8 cellular contexts compared by ENCODE assay signal in genomic region chr14:87944987-87945604, GRCh38. TPM values are rescaled to one million over a fixed set of nuclear protein-coding genes. Genes with fewer than 3 reads are reported as not detected.
A peak's percentile ranks its signal among the peaks of the same experiment; 100 is the strongest.
DNase-seq lines count a peak whose midpoint lies in the region; ATAC-seq, FAIRE-seq and TF ChIP-seq lines count a peak whose summit lies in the region.

No MANE protein-coding gene starts in this region.

- H3K9me3 ChIP-seq in GM12878 (replicated peaks; ENCODE audit: control insufficient read depth, insufficient read depth, low read length) (no peaks in the 10 kb centered on the region), uterus (no peaks in the 10 kb centered on the region)

- POLR2A ChIA-PET in GM12878 (lab: Charles Lee): no interaction called here

- RAD21 ChIA-PET in GM12878 (lab: Charles Lee; ENCODE audit: unreplicated experiment): interaction anchor here (0.6 to 3.7 kb wide), 23 partner anchors 8 to 435 kb away, joined by 3 to 29 read pairs (median 4); partner anchors contain the start of gene GALC

- intact Hi-C loops in GM12878 (cut with micrococcal nuclease; ENCODE audit: unreplicated experiment): loop anchor here (1.0 to 10.0 kb wide), 7 partner anchors 48 to 547 kb away; partner anchors contain the start of genes GALC and SPATA7
- intact Hi-C loops in uterus (cut with DNase I; ENCODE audit: low total_unique reads): no loop called here

- H3K4me2 ChIP-seq in GM12878 (ENCODE audit: control insufficient read depth, insufficient read depth): no peak overlapping the region

- peaks cover 9% of the 10 kb centered on the region for H3K4me1 ChIP-seq in GM12878 (ENCODE audit: control insufficient read depth, insufficient read depth, low read length)
- no peaks in the 10 kb centered on the region for H3K4me1 ChIP-seq in uterus

- peak; percentile 81 for TF ChIP-seq RAD21 in GM12878 (IDR thresholded peaks at IDR 0.05; ENCODE audit: insufficient read depth, low read depth, low read length)

- H3K4me3 ChIP-seq in GM12878 (no peak overlapping the region), uterus (no peak overlapping the region)

- FAIRE-seq in GM12878 (lab: Jason Lieb, UNC): no peak

- H2AFZ ChIP-seq in GM12878 (ENCODE audit: control insufficient read depth, low read depth, low read length): no peak overlapping the region

- WGBS in GM12878 (ENCODE audit: insufficient coverage, insufficient replicate concordance, low lambda C conversion rate, missing lambda C conversion rate): 28% methylated on average over 4 of the region's 4 CpGs

- TF ChIP-seq EP300 in GM12878 (IDR thresholded peaks at IDR 0.05; ENCODE audit: borderline replicate concordance in 1 of 2, control insufficient read depth in 1 of 2, low read depth in 2 of 2, low read length in 2 of 2): no peak

- ATAC-seq in GM12878: 0 out of 3 replicates have a peak, but pooled peaks have one; percentile 22
- ATAC-seq in HG03432 (IDR thresholded peaks at IDR 0.05; ENCODE audit: unreplicated experiment): no peak
- ATAC-seq in GM21737 (IDR thresholded peaks at IDR 0.05; ENCODE audit: unreplicated experiment): no peak

- DNase-seq in NCI-H524 (lab: John Stamatoyannopoulos, UW): peak; percentile 13 to 64
- DNase-seq in NCI-H524 treated with DMSO at 0.1 percent for 48 hours (lab: John Stamatoyannopoulos, UW): no peak
- peak; percentile 66 for DNase-seq in NCI-H1694 treated with DMSO at 0.1 percent for 48 hours (lab: John Stamatoyannopoulos, UW)
- DNase-seq in GM12878 (ENCODE audit: low read depth, low spot score): no peak
- peak; percentile 8 for DNase-seq in kidney glomerular epithelial cell (lab: John Stamatoyannopoulos, UW)
- DNase-seq in uterus: no peak

- CTCF ChIA-PET in GM12878 (lab: Yijun Ruan, JAX): interaction anchor here (0.6 to 4.5 kb wide), 44 partner anchors 9 to 1270 kb away, joined by 3 to 96 read pairs (median 7); partner anchors contain the start of genes GALC and SPATA7

- no peak overlapping the region for H3K9ac ChIP-seq in GM12878 (ENCODE audit: control insufficient read depth, insufficient read depth, low read length)

- no peaks in the 10 kb centered on the region for H3K79me2 ChIP-seq in GM12878 (ENCODE audit: control insufficient read depth, insufficient read depth, low read length)

- SMC1A ChIA-PET in GM12878 (lab: Charles Lee; ENCODE audit: uncharacterized antibody, unreplicated experiment): interaction anchor here (0.6 to 4.2 kb wide), 38 partner anchors 8 to 882 kb away, joined by 3 to 49 read pairs (median 4); partner anchors contain the start of genes GALC, GPR65 and TTC8

- no peaks in the 10 kb centered on the region for H3K27me3 ChIP-seq in GM12878 (replicated peaks in 1 of 2; ENCODE audit: control insufficient read depth in 2 of 2, insufficient read depth in 2 of 2, low read length in 1 of 2)
- no peaks in the 10 kb centered on the region for H3K27me3 ChIP-seq in uterus

- TF ChIP-seq POLR2A in GM12878 (IDR thresholded peaks at IDR 0.05; ENCODE audit: low read depth, low read length) (no peak), uterus (IDR thresholded peaks at IDR 0.05) (no peak)

- in situ Hi-C loops in GM12878 (cut with MboI): loop anchor here (5.0 to 10.0 kb wide), 3 partner anchors 212 to 290 kb away; no protein-coding TSS in a partner anchor

- TF ChIP-seq CTCF in GM12878 (IDR thresholded peaks at IDR 0.05 in 2 of 3, conservative IDR thresholded peaks at IDR 0.05 in 1 of 3; ENCODE audit: control insufficient read depth in 2 of 3, extremely low read depth in 1 of 3, insufficient read depth in 1 of 3, low read depth in 3 of 3, low read length in 3 of 3) (peak; percentile 47 to 69 (median 54); a peak in 4 of 6 replicates), uterus (IDR thresholded peaks at IDR 0.05) (peak; percentile 43 to 53 (median 50))

- no peaks in the 10 kb centered on the region for H3K36me3 ChIP-seq in GM12878 (ENCODE audit: control insufficient read depth in 2 of 2, insufficient read depth in 2 of 2, low read length in 1 of 2)
- no peaks in the 10 kb centered on the region for H3K36me3 ChIP-seq in uterus

- H3K27ac ChIP-seq in GM12878 (ENCODE audit: control insufficient read depth, insufficient read depth) (no peak overlapping the region), uterus (no peak overlapping the region)

- H4K20me1 ChIP-seq in GM12878 (ENCODE audit: control insufficient read depth, insufficient read depth): no peaks in the 10 kb centered on the region

- BruUV-seq in GM12878 (replicated peaks; lab: Mats Ljungman, UMichigan): no TSS peak

TF ChIP-seq in GM12878, 131 proteins besides CTCF, POLR2A, EP300 and RAD21:
- TF ChIP-seq SMC3 (IDR thresholded peaks at IDR 0.05; ENCODE audit: borderline replicate concordance, low read length) (peak; percentile 67), ZNF24 (IDR thresholded peaks at IDR 0.05) (no peak)
TF ChIP-seq in GM12878: peak in this region for 1.

RNA-seq across cellular contexts. Expression of gene GALC, which starts 47.9 kb away (rescaled TPM):
- total RNA-seq in GM12878 (2013; cell fraction: nucleolus; rRNA removed): 63.0 and 73.0 TPM in 2 replicates
- total RNA-seq in GM12878 (2014; rRNA removed): 4.8 and 6.1 TPM in 2 replicates
- total RNA-seq in GM12878 (2014; rRNA removed; fragmentation: Illumina TruSeq; extraction: Trizol): 4.5 and 4.9 TPM in 2 replicates
- total RNA-seq in GM12878 (2021): 4.1 and 7.5 TPM in 2 replicates
- polyA plus RNA-seq in GM12878 (2011; ENCODE audit: low read depth): 3.1 TPM
- polyA plus RNA-seq in GM12878 (2011; rRNA removed): 14.0 and 19.2 TPM in 2 replicates
- 6.2 and 7.0 TPM in 2 replicates for polyA plus RNA-seq in GM12878 (2011; cell fraction: cytosol; rRNA removed)
- polyA plus RNA-seq in GM12878 (2011; cell fraction: nucleus; rRNA removed): 14.6 and 15.2 TPM in 2 replicates
- 3.8 TPM in 2 replicates for polyA plus RNA-seq in GM12878 (2012)
- 3.9 and 7.0 TPM in 2 replicates for polyA plus RNA-seq in GM12878 (2014; fragmentation: Illumina TruSeq; extraction: Trizol)
- 1 to 10 TPM; 1.3 to 1.9 TPM for polyA plus RNA-seq in GM12878 (2014; fragmentation: Nextera tagmentation; extraction: Ambion mirVana)
- polyA plus RNA-seq in GM12878 (2014; rRNA removed): 2.8 and 4.7 TPM in 2 replicates
- 1 to 10 TPM; 4.6 to 5.0 TPM for polyA plus RNA-seq in GM12878 (2016; fragmentation: Nextera tagmentation; extraction: Ambion mirVana)
- polyA minus RNA-seq in GM12878 (2011; rRNA and poly(A)+ RNA removed): 12.7 and 13.4 TPM in 2 replicates
- 5.3 and 8.3 TPM in 2 replicates for polyA minus RNA-seq in GM12878 (2011; cell fraction: cytosol; rRNA and poly(A)+ RNA removed)
- polyA minus RNA-seq in GM12878 (2011; cell fraction: nucleus; rRNA and poly(A)+ RNA removed): 16.3 and 18.2 TPM in 2 replicates
- 10 to 100 TPM; 11.8 to 40.2 (median 20.2) TPM for total RNA-seq in uterus

RNA-seq across cellular contexts. Expression of gene GPR65, which starts 59.8 kb away (rescaled TPM):
- total RNA-seq in GM12878 (2013; cell fraction: nucleolus; rRNA removed): 50.5 and 54.0 TPM in 2 replicates
- total RNA-seq in GM12878 (2014; rRNA removed) (11.5 and 14.0 TPM in 2 replicates), GM12878 (2014; rRNA removed; fragmentation: Illumina TruSeq; extraction: Trizol) (11.6 and 12.7 TPM in 2 replicates), GM12878 (2021) (7.3 and 8.2 TPM in 2 replicates), uterus (1 to 10 TPM in 2 of 4 donors, under 1 TPM in 2; 0.76 to 2.6 (median 1.6) TPM)
- 2.5 TPM for polyA plus RNA-seq in GM12878 (2011; ENCODE audit: low read depth)
- polyA plus RNA-seq in GM12878 (2011; rRNA removed) (14.7 and 25.1 TPM in 2 replicates), GM12878 (2014; fragmentation: Illumina TruSeq; extraction: Trizol) (9.3 and 12.2 TPM in 2 replicates), GM12878 (2014; fragmentation: Nextera tagmentation; extraction: Ambion mirVana) (10 to 100 TPM in 1 of 2 experiments, 1 to 10 TPM in 1; 9.4 to 12.1 TPM), GM12878 (2014; rRNA removed) (3.7 and 4.4 TPM in 2 replicates), GM12878 (2016; fragmentation: Nextera tagmentation; extraction: Ambion mirVana) (1 to 10 TPM; 6.6 to 7.9 TPM)
- 4.3 and 6.1 TPM in 2 replicates for polyA plus RNA-seq in GM12878 (2011; cell fraction: cytosol; rRNA removed)
- polyA plus RNA-seq in GM12878 (2011; cell fraction: nucleus; rRNA removed): 9.3 and 11.4 TPM in 2 replicates
- polyA plus RNA-seq in GM12878 (2012): 3.5 and 6.0 TPM in 2 replicates
- 20.1 and 30.4 TPM in 2 replicates for polyA minus RNA-seq in GM12878 (2011; rRNA and poly(A)+ RNA removed)
- 3.6 and 6.1 TPM in 2 replicates for polyA minus RNA-seq in GM12878 (2011; cell fraction: cytosol; rRNA and poly(A)+ RNA removed)
- polyA minus RNA-seq in GM12878 (2011; cell fraction: nucleus; rRNA and poly(A)+ RNA removed): 17.3 and 22.3 TPM in 2 replicates

Comparison
In these comparisons a context has a peak if more than half of its experiments do, and no peak if none do; other contexts are left out.
1. DNase-seq: peak in NCI-H524 (2 of 2), NCI-H1694 treated with DMSO at 0.1 percent for 48 hours (single experiment) and kidney glomerular epithelial cell (single experiment); none in NCI-H524 treated with DMSO at 0.1 percent for 48 hours (single experiment), GM12878 (single experiment) and uterus (0 of 2).